In the genomic region with DNA sequence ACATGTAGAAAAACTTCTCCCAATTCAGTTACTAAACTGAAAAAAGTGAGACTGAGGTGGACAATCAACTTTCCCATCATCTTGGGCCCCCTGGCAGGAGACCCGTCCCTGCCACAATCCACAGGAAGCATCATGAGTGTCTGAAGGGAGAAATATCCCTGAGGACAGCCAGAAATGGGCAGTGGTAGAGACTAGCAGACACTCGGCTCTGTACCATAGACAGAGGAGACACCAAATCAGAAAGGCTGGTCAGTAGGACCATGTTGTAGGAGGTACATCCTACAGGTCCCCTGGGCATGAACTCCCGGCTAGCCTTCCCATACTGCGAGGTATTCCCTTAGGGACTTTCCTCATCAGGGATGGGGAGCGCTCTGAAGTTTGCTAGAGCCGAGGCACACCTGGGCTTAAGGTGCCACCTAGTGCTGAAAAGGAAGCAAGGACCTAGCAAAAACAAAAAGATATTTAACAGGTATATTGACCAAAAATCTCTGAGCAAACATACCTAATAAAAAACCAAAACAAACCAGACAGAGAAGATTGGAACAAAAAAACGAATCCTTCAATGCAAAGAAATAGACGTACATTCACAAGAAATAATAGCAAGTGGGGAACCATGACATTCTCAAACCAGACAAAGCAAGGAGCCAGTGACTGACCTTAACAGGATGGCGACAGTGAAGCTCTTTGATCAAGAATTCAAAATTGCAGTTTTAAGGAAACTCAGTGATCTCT, we compare ENCODE assay signal across 8 cellular contexts. TPM values are rescaled to one million over a fixed set of nuclear protein-coding genes. Genes with fewer than 3 reads are reported as not detected.
DNase-seq lines count a peak whose midpoint lies in the region; ATAC-seq and TF ChIP-seq lines count a peak whose summit lies in the region.

No MANE protein-coding gene starts in this region.

- no peaks in the 10 kb centered on the region for H3K4me1 Mint-ChIP-seq in progenitor cell of endocrine pancreas (ENCODE audit: low read depth)

- peaks cover 7% of the 10 kb centered on the region for H3K9me3 Mint-ChIP-seq in progenitor cell of endocrine pancreas (ENCODE audit: low read depth)

- no peaks in the 10 kb centered on the region for H3K27me3 Mint-ChIP-seq in progenitor cell of endocrine pancreas

- TF ChIP-seq CTCF in progenitor cell of endocrine pancreas (IDR thresholded peaks at IDR 0.05; ENCODE audit: unreplicated experiment) (peak; percentile 76), omental fat pad (IDR thresholded peaks at IDR 0.05) (no peak)

- no peak overlapping the region for H3K27ac Mint-ChIP-seq in progenitor cell of endocrine pancreas

- no peak overlapping the region for H3K4me3 Mint-ChIP-seq in progenitor cell of endocrine pancreas (ENCODE audit: low read depth)

- no peak for ATAC-seq in omental fat pad (ENCODE audit: low FRiP score)
- no peak for ATAC-seq in HG02981 (IDR thresholded peaks at IDR 0.05; ENCODE audit: unreplicated experiment)
- no peak for ATAC-seq in HG03439 (IDR thresholded peaks at IDR 0.05; ENCODE audit: unreplicated experiment)

- H3K36me3 Mint-ChIP-seq in progenitor cell of endocrine pancreas (ENCODE audit: insufficient read depth), result peaks cover 7% of the 10 kb centered on the region

- DNase-seq in NCI-H1092 treated with DMSO at 0.1 percent for 48 hours (lab: John Stamatoyannopoulos, UW) (peak; percentile 48), NCI-H1092 (lab: John Stamatoyannopoulos, UW) (no peak), NCI-H524 treated with DMSO at 0.1 percent for 48 hours (lab: John Stamatoyannopoulos, UW) (peak; percentile 10), dermis blood vessel endothelial cell (peak; percentile 43), progenitor cell of endocrine pancreas (ENCODE audit: low spot score, unreplicated experiment) (peak; percentile 23), omental fat pad (ENCODE audit: low spot score) (no peak)

RNA-seq across cellular contexts. Expression of a gene that starts 55.6 kb away (rescaled TPM):
- total RNA-seq in dermis blood vessel endothelial cell, result 14.0 and 15.8 TPM in 2 replicates
- 18.1 and 18.3 TPM in 2 replicates for total RNA-seq in progenitor cell of endocrine pancreas
- total RNA-seq in omental fat pad, result 10 to 100 TPM in 3 of 4 donors, 1 to 10 TPM in 1; 9.5 to 27.6 (median 10.8) TPM

RNA-seq across cellular contexts. Expression of a gene that starts 55.6 kb away (rescaled TPM):
- total RNA-seq in dermis blood vessel endothelial cell, result 2.7 and 5.8 TPM in 2 replicates
- total RNA-seq in progenitor cell of endocrine pancreas, result 5.0 and 5.9 TPM in 2 replicates
- total RNA-seq in omental fat pad, result 1 to 10 TPM; 4.7 to 7.3 (median 5.1) TPM

Comparison
In these comparisons a context has a peak if more than half of its experiments do, and no peak if none do; other contexts are left out.
1. DNase-seq: peak in NCI-H1092 treated with DMSO at 0.1 percent for 48 hours (single experiment), NCI-H524 treated with DMSO at 0.1 percent for 48 hours (single experiment), dermis blood vessel endothelial cell (single experiment) and progenitor cell of endocrine pancreas (single experiment); none in NCI-H1092 (single experiment) and omental fat pad (single experiment).